20 cellular contexts compared by ENCODE assay signal in genomic region chr12:123599310-123599709, GRCh38. TPM values are rescaled to one million over a fixed set of nuclear protein-coding genes. Genes with fewer than 3 reads are reported as not detected.
A peak's percentile ranks its signal among the peaks of the same experiment; 100 is the strongest.
DNase-seq lines count a peak whose midpoint lies in the region; ATAC-seq, FAIRE-seq and TF ChIP-seq lines count a peak whose summit lies in the region.
"Had no signal": no experiment of that assay in that cellular context is flagged by ENCODE, and none has a peak within 500 bp of the region (broad histone marks: within the 10 kb centered on the region; RNA-seq: fewer than 3 reads in every experiment).

No MANE protein-coding gene starts in this region.

- peak overlapping the region; percentile 52 for H3K4me3 Mint-ChIP-seq in activated CD4-positive, alpha-beta T cell treated with anti-CD3 and anti-CD28 coated beads, Interleukin-2, amount 10 ng/mL, durations not matched to agents 7 days and 5 days
- H3K4me3 Mint-ChIP-seq in IgD-negative memory B cell (peak overlapping the region in 3 of 4 donors; percentile 19 to 98 (median 60)), astrocyte (ENCODE audit: unreplicated experiment) (peak overlapping the region; percentile 55), nephron (peak overlapping the region; percentile 69 to 81 (median 79))

- H3K79me2 ChIP-seq in astrocyte (ENCODE audit: insufficient read depth, low read length) = peaks cover 62% of the 10 kb centered on the region

- peaks cover 48% of the 10 kb centered on the region for H4K20me1 ChIP-seq in astrocyte (ENCODE audit: insufficient read depth, low read length)

- H3K4me1 ChIP-seq in astrocyte (ENCODE audit: insufficient read depth, low read length) (peaks cover 5% of the 10 kb centered on the region), psoas muscle (peaks cover 13% of the 10 kb centered on the region)
- H3K4me1 ChIP-seq: colonic mucosa had no signal

- TF ChIP-seq CTCF in astrocyte (IDR thresholded peaks at IDR 0.05; ENCODE audit: insufficient read depth, low read depth, low read length) (no peak), nephron (IDR thresholded peaks at IDR 0.05; ENCODE audit: unreplicated experiment in 3 of 3) (no peak), psoas muscle (IDR thresholded peaks at IDR 0.05) (no peak)

- peaks cover 33% of the 10 kb centered on the region for H3K4me1 Mint-ChIP-seq in activated CD4-positive, alpha-beta T cell treated with anti-CD3 and anti-CD28 coated beads, Interleukin-2, amount 10 ng/mL, durations not matched to agents 7 days and 5 days
- peaks cover 13 to 27% (median 20%) of the 10 kb centered on the region in 3 donors for H3K4me1 Mint-ChIP-seq in IgD-negative memory B cell
- H3K4me1 Mint-ChIP-seq in astrocyte (ENCODE audit: low read depth, unreplicated experiment) = peaks cover 11% of the 10 kb centered on the region
- H3K4me1 Mint-ChIP-seq in nephron = peaks cover 23% of the 10 kb centered on the region

- H3K4me2 ChIP-seq in astrocyte (ENCODE audit: low read length) = no peak overlapping the region

- WGBS in psoas muscle, 3 donors = 91 to 97% (median 95%) methylated on average over 1 of the region's 1 CpG

- H3K9me3 Mint-ChIP-seq in activated CD4-positive, alpha-beta T cell treated with anti-CD3 and anti-CD28 coated beads, Interleukin-2, amount 10 ng/mL, durations not matched to agents 7 days and 5 days = no peaks in the 10 kb centered on the region
- no peaks in the 10 kb centered on the region for H3K9me3 Mint-ChIP-seq in IgD-negative memory B cell
- no peaks in the 10 kb centered on the region for H3K9me3 Mint-ChIP-seq in astrocyte (ENCODE audit: unreplicated experiment)
- H3K9me3 Mint-ChIP-seq in nephron = no peaks in the 10 kb centered on the region

- H3K27ac ChIP-seq in astrocyte (ENCODE audit: low read depth, low read length) (no peak overlapping the region), psoas muscle (no peak overlapping the region)
- H3K27ac ChIP-seq: ascending aorta, colonic mucosa had no signal

- no peaks in the 10 kb centered on the region for H3K27me3 Mint-ChIP-seq in activated CD4-positive, alpha-beta T cell treated with anti-CD3 and anti-CD28 coated beads, Interleukin-2, amount 10 ng/mL, durations not matched to agents 7 days and 5 days
- H3K27me3 Mint-ChIP-seq in IgD-negative memory B cell (no peaks in the 10 kb centered on the region), astrocyte (ENCODE audit: low read depth, unreplicated experiment) (no peaks in the 10 kb centered on the region), nephron (ENCODE audit: low read depth) (no peaks in the 10 kb centered on the region)

- FAIRE-seq in astrocyte (lab: Jason Lieb, UNC) = no peak
- FAIRE-seq: G401.6, H1 had no signal

- H2AFZ ChIP-seq in astrocyte (ENCODE audit: low read depth, low read length) = no peak overlapping the region

- POLR2A ChIA-PET in activated CD4-positive, alpha-beta T cell treated with anti-CD3 and anti-CD28 coated beads, Interleukin-2, amount 10 ng/mL, durations not matched to agents 7 days and 5 days (lab: Charles Lee) = no interaction called here

- no peaks in the 10 kb centered on the region for H3K27me3 ChIP-seq in astrocyte (ENCODE audit: insufficient read depth, low read length)
- H3K27me3 ChIP-seq in psoas muscle (ENCODE audit: insufficient read depth in 3 of 3, low read length in 2 of 3) = no peaks in the 10 kb centered on the region
- H3K27me3 ChIP-seq: ascending aorta, colonic mucosa had no signal

- no peak overlapping the region for H3K9ac ChIP-seq in astrocyte (ENCODE audit: low read length)

- CTCF ChIA-PET in activated CD4-positive, alpha-beta T cell treated with anti-CD3 and anti-CD28 coated beads, Interleukin-2, amount 10 ng/mL, durations not matched to agents 7 days and 5 days (lab: Charles Lee) = no interaction called here

- H3K4me3 ChIP-seq in astrocyte (ENCODE audit: insufficient read depth, low read depth, low read length) (no peak overlapping the region), psoas muscle (no peak overlapping the region)
- H3K4me3 ChIP-seq: ascending aorta, colonic mucosa had no signal

- H3K36me3 ChIP-seq in astrocyte (ENCODE audit: insufficient read depth, low read length) = peaks cover 32% of the 10 kb centered on the region
- peaks cover 0 to 58% of the 10 kb centered on the region in 2 donors for H3K36me3 ChIP-seq in psoas muscle (ENCODE audit: insufficient read depth in 1 of 2, low read depth in 1 of 2)

- H3K9me3 ChIP-seq in astrocyte (ENCODE audit: insufficient read depth, low read depth, low read length) (no peaks in the 10 kb centered on the region), psoas muscle (no peaks in the 10 kb centered on the region)
- H3K9me3 ChIP-seq: ascending aorta, colonic mucosa had no signal

- intact Hi-C loops in psoas muscle (cut with DNase I) = loop anchor here in 1 of 2 donors (5.0 kb wide), 1 partner anchor 272 kb away; no protein-coding TSS in a partner anchor

- peaks cover 45% of the 10 kb centered on the region for H3K36me3 Mint-ChIP-seq in activated CD4-positive, alpha-beta T cell treated with anti-CD3 and anti-CD28 coated beads, Interleukin-2, amount 10 ng/mL, durations not matched to agents 7 days and 5 days (ENCODE audit: low read depth)
- H3K36me3 Mint-ChIP-seq in IgD-negative memory B cell = no peaks in the 10 kb centered on the region
- no peaks in the 10 kb centered on the region for H3K36me3 Mint-ChIP-seq in astrocyte (ENCODE audit: low read depth, unreplicated experiment)
- peaks cover 43% of the 10 kb centered on the region for H3K36me3 Mint-ChIP-seq in nephron (ENCODE audit: low read depth)

- DNase-seq in activated CD4-positive, alpha-beta T cell treated with anti-CD3 and anti-CD28 coated beads, Interleukin-2, amount 10 ng/mL, durations not matched to agents 7 days and 5 days = no peak
- no peak for DNase-seq in activated CD4-positive, alpha-beta T cell treated with anti-CD3 and anti-CD28 coated beads, Interleukin-2, amount 50 U/mL, for 4 hours
- DNase-seq in astrocyte (ENCODE audit: low read depth) = no peak
- DNase-seq in D341Med (ENCODE audit: low spot score) = no peak
- DNase-seq in LoVo (ENCODE audit: low spot score) = no peak
- DNase-seq in psoas muscle = no peak
- DNase-seq: activated CD4-positive, CD25-positive, alpha-beta regulatory T cell; colonic mucosa; Kasumi-1; left ventricle myocardium superior; NCI-H1417 treated with DMSO at 0.1 percent for 48 hours; NK-92 treated with Interleukin-12 subunit alpha and Interleukin-12 subunit beta, amount 100 ng/mL, for 24 hours; stimulated activated CD4-positive, alpha-beta T cell treated with anti-CD3 and anti-CD28 coated beads, Interleukin-12 subunit alpha, Interleukin-12 subunit beta, amount 100 ng/mL, for 4 hours; stimulated activated naive CD4-positive, alpha-beta T cell; SW 1271 had no signal

- no peak overlapping the region for H3K27ac Mint-ChIP-seq in activated CD4-positive, alpha-beta T cell treated with anti-CD3 and anti-CD28 coated beads, Interleukin-2, amount 10 ng/mL, durations not matched to agents 7 days and 5 days
- H3K27ac Mint-ChIP-seq in IgD-negative memory B cell (peak overlapping the region in 2 of 3 donors; percentile 4 to 51), astrocyte (ENCODE audit: unreplicated experiment) (peak overlapping the region; percentile 50), nephron (peak overlapping the region; percentile 11 to 76 (median 21))

- ATAC-seq in psoas muscle = no peak
- ATAC-seq: left ventricle myocardium superior had no signal

RNA-seq across cellular contexts. Expression of gene DDX55, which starts 2.6 kb away (rescaled TPM):
- 10 to 100 TPM; 35.9 to 38.3 TPM for total RNA-seq in activated CD4-positive, alpha-beta T cell treated with anti-CD3 and anti-CD28 coated beads, Interleukin-2, amount 10 ng/mL, durations not matched to agents 7 days and 5 days
- polyA plus RNA-seq in IgD-negative memory B cell = 23.5 TPM
- total RNA-seq in astrocyte = 17.3 and 20.1 TPM in 2 replicates
- total RNA-seq in psoas muscle = 1 to 10 TPM; 5.1 to 8.0 (median 6.1) TPM
- polyA plus RNA-seq in psoas muscle = 10 to 100 TPM in 1 of 3 donors, 1 to 10 TPM in 2; 4.2 to 10.5 (median 7.8) TPM

RNA-seq across cellular contexts. Expression of gene TMED2, which starts 15.0 kb away (rescaled TPM):
- total RNA-seq in activated CD4-positive, alpha-beta T cell treated with anti-CD3 and anti-CD28 coated beads, Interleukin-2, amount 10 ng/mL, durations not matched to agents 7 days and 5 days = 100 to 1,000 TPM; 138 to 168 TPM
- 216 TPM for polyA plus RNA-seq in IgD-negative memory B cell
- 284 and 320 TPM in 2 replicates for total RNA-seq in astrocyte
- total RNA-seq in psoas muscle = 100 to 1,000 TPM; 100 to 221 (median 145) TPM
- polyA plus RNA-seq in psoas muscle = 100 to 1,000 TPM; 118 to 267 (median 238) TPM

RNA-seq across cellular contexts. Expression of gene EIF2B1, which starts 34.2 kb away (rescaled TPM):
- total RNA-seq in activated CD4-positive, alpha-beta T cell treated with anti-CD3 and anti-CD28 coated beads, Interleukin-2, amount 10 ng/mL, durations not matched to agents 7 days and 5 days = 10 to 100 TPM; 64.4 to 66.2 TPM
- polyA plus RNA-seq in IgD-negative memory B cell = 59.9 TPM
- total RNA-seq in astrocyte = 49.3 and 52.6 TPM in 2 replicates
- total RNA-seq in psoas muscle = 10 to 100 TPM; 37.3 to 42.7 (median 40.1) TPM
- polyA plus RNA-seq in psoas muscle = 10 to 100 TPM; 27.4 to 48.2 (median 38.4) TPM

RNA-seq across cellular contexts. Expression of gene GTF2H3, which starts 34.3 kb away (rescaled TPM):
- 10 to 100 TPM; 46.7 to 47.8 TPM for total RNA-seq in activated CD4-positive, alpha-beta T cell treated with anti-CD3 and anti-CD28 coated beads, Interleukin-2, amount 10 ng/mL, durations not matched to agents 7 days and 5 days
- polyA plus RNA-seq in IgD-negative memory B cell (22.7 TPM), psoas muscle (10 to 100 TPM in 2 of 3 donors, 1 to 10 TPM in 1; 5.2 to 24.2 (median 12.3) TPM)
- total RNA-seq in astrocyte (41.2 and 41.8 TPM in 2 replicates), psoas muscle (10 to 100 TPM; 10.7 to 18.5 (median 16.9) TPM)
